ENCODE assay signal across 8 cellular contexts in genomic region chr1:166489670-166490436, GRCh38.
DNase-seq lines count a peak whose midpoint lies in the region; ATAC-seq, FAIRE-seq and TF ChIP-seq lines count a peak whose summit lies in the region.

No MANE protein-coding gene starts in this region.

- H3K27me3 ChIP-seq in CD8-positive, alpha-beta T cell (ENCODE audit: insufficient read depth, low read length): no peaks in the 10 kb centered on the region
- no peaks in the 10 kb centered on the region for H3K27me3 ChIP-seq in lung (ENCODE audit: control insufficient read depth, insufficient read depth)

- CTCF ChIA-PET in CD8-positive, alpha-beta T cell (lab: Charles Lee): interaction anchor here (0.6 to 3.9 kb wide), 3 partner anchors 10 to 664 kb away, joined by 3 to 26 read pairs (median 3); no protein-coding TSS in a partner anchor

- 31 to 52% methylated on average over 17 of the region's 17 CpGs for WGBS in lung, 2 donors

- no peak overlapping the region for H3K27ac Mint-ChIP-seq in CD8-positive, alpha-beta T cell

- H3K36me3 Mint-ChIP-seq in CD8-positive, alpha-beta T cell: no peaks in the 10 kb centered on the region

- H3K4me3 Mint-ChIP-seq in CD8-positive, alpha-beta T cell: no peak overlapping the region

- ATAC-seq in CD8-positive, alpha-beta T cell: peak; percentile 86
- ATAC-seq in GM19351 (IDR thresholded peaks at IDR 0.05; ENCODE audit: unreplicated experiment): peak; percentile 79
- ATAC-seq in HG03378 (IDR thresholded peaks at IDR 0.05; ENCODE audit: unreplicated experiment): peak; percentile 75
- ATAC-seq in lung (ENCODE audit: insufficient read depth, low FRiP score): peak; percentile 54

- POLR2A ChIA-PET in CD8-positive, alpha-beta T cell (lab: Charles Lee): interaction anchor here (0.8 to 0.9 kb wide), 2 partner anchors 349 to 386 kb away, joined by 3 read pairs; partner anchors contain the start of gene POGK

- H3K9me3 Mint-ChIP-seq in CD8-positive, alpha-beta T cell: no peaks in the 10 kb centered on the region

- H3K4me1 Mint-ChIP-seq in CD8-positive, alpha-beta T cell (ENCODE audit: low read depth): peaks cover 16% of the 10 kb centered on the region

- peaks cover 23% of the 10 kb centered on the region for H3K4me1 ChIP-seq in CD8-positive, alpha-beta T cell (ENCODE audit: insufficient read depth, low read length)
- H3K4me1 ChIP-seq in lung (ENCODE audit: control insufficient read depth in 2 of 2, insufficient read depth in 2 of 2, low read length in 2 of 2): peaks cover 0 to 2% of the 10 kb centered on the region in 2 donors

- intact Hi-C loops in CD8-positive, alpha-beta T cell (cut with DNase I, micrococcal nuclease): loop anchor here (5.0 to 10.0 kb wide), 4 partner anchors 347 to 885 kb away; partner anchors contain the start of genes POGK (in 1 of the 2) and TADA1 (in 1 of the 2)

- H3K27me3 Mint-ChIP-seq in CD8-positive, alpha-beta T cell (ENCODE audit: low read depth): no peaks in the 10 kb centered on the region

- peak; percentile 7 to 74 (median 23) for DNase-seq in CD8-positive, alpha-beta T cell
- peak; percentile 33 for DNase-seq in RCC 7860 (ENCODE audit: low spot score)
- peak; percentile 15 for DNase-seq in activated T-helper 9 cell treated with anti-CD3 and anti-CD28 coated beads, Interleukin-2, amount 50 U/mL, for 16 hours (ENCODE audit: low read depth)
- peak; percentile 30 for DNase-seq in lung (ENCODE audit: low spot score)
- DNase-seq in stimulated activated naive CD4-positive, alpha-beta T cell treated with Interleukin-2 at 50 U/mL for 16 hours (lab: John Stamatoyannopoulos, UW): peak; percentile 44
- DNase-seq in HTR-8/SVneo (ENCODE audit: insufficient read length, low spot score): no peak

- H3K36me3 ChIP-seq in CD8-positive, alpha-beta T cell (ENCODE audit: insufficient read depth, low read length): no peaks in the 10 kb centered on the region
- H3K36me3 ChIP-seq in lung (ENCODE audit: control insufficient read depth in 2 of 2, insufficient read depth in 2 of 2, low read length in 2 of 2): no peaks in the 10 kb centered on the region

- FAIRE-seq in RCC 7860 (lab: Jason Lieb, UNC) (no peak), HTR-8/SVneo (lab: Jason Lieb, UNC) (no peak)

- no peak for TF ChIP-seq CTCF in CD8-positive, alpha-beta T cell (IDR thresholded peaks at IDR 0.05)
- no peak for TF ChIP-seq CTCF in lung (IDR thresholded peaks at IDR 0.05; ENCODE audit: control extremely low read depth, extremely low read depth)

- peak overlapping the region; percentile 95 for H3K4me3 ChIP-seq in CD8-positive, alpha-beta T cell (ENCODE audit: low read depth, low read length)
- no peak overlapping the region for H3K4me3 ChIP-seq in lung

- H3K9me3 ChIP-seq in CD8-positive, alpha-beta T cell (ENCODE audit: low read length): no peaks in the 10 kb centered on the region
- H3K9me3 ChIP-seq in lung (ENCODE audit: control insufficient read depth in 2 of 2, insufficient read depth in 1 of 2, low read length in 1 of 2): peaks cover 0 to 2% of the 10 kb centered on the region in 2 donors

- peak overlapping the region; percentile 89 for H3K27ac ChIP-seq in CD8-positive, alpha-beta T cell (ENCODE audit: low read depth, low read length)
- H3K27ac ChIP-seq in lung (ENCODE audit: low read depth in 1 of 2, low read length in 1 of 2): peak overlapping the region in 1 of 2 donors; percentile 64
